ENCODE assay signal across 1 cellular context in the genomic region with DNA sequence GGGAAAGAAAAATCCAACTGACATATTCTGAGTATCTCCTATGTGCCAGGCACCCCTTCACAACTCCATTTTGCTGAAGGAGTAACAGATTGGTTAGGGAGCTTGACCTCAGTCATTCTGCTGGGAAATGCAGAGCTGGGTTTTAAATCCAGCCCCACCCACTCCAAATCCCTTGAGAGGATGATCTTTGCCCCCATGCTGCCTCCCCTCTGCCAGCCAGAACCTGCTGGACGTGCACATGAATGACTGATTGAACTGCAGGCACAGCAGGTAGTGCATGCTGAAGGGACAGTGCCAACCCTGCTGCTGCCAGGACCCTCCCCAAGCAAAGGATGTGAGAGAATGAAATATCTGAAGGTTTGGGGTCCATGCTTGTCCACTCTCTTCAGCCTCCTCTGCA.
TF ChIP-seq lines count a peak whose summit lies in the region.

No MANE protein-coding gene starts in this region.

TF ChIP-seq in H1, 55 proteins besides CTCF, POLR2A, EP300 and RAD21:
- no peak for TF ChIP-seq JUND (IDR thresholded peaks at IDR 0.05; ENCODE audit: low read length)
- TF ChIP-seq SUZ12 (IDR thresholded peaks at IDR 0.05; ENCODE audit: low read length) = no peak
- TF ChIP-seq YY1 (IDR thresholded peaks at IDR 0.05; ENCODE audit: low read depth, low read length) = no peak
- TF ChIP-seq FOSL1 (IDR thresholded peaks at IDR 0.05; ENCODE audit: insufficient read depth, low read depth, low read length) = no peak
- TF ChIP-seq, protein P1, sequence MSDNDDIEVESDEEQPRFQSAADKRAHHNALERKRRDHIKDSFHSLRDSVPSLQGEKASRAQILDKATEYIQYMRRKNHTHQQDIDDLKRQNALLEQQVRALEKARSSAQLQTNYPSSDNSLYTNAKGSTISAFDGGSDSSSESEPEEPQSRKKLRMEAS (IDR thresholded peaks at IDR 0.05) = no peak
- no peak for TF ChIP-seq SIX5 (IDR thresholded peaks at IDR 0.05; ENCODE audit: low read depth, low read length)
- TF ChIP-seq ZNF274 (IDR thresholded peaks at IDR 0.05; ENCODE audit: borderline replicate concordance, extremely low read depth, low read length) = no peak
- no peak for TF ChIP-seq GABPA (IDR thresholded peaks at IDR 0.05; ENCODE audit: borderline replicate concordance, insufficient read depth, low read length)
- TF ChIP-seq KDM4A (IDR thresholded peaks at IDR 0.05; ENCODE audit: low read depth, low read length, severe bottlenecking) = no peak
- TF ChIP-seq NRF1 (IDR thresholded peaks at IDR 0.05; ENCODE audit: low read depth, low read length) = no peak
- TF ChIP-seq EZH2 (IDR thresholded peaks at IDR 0.05; ENCODE audit: low read depth, low read length, severe bottlenecking) = no peak
- no peak for TF ChIP-seq CBX8 (IDR thresholded peaks at IDR 0.05; ENCODE audit: borderline replicate concordance, low read depth, low read length)
- no peak for TF ChIP-seq GTF2F1 (IDR thresholded peaks at IDR 0.05; ENCODE audit: borderline replicate concordance, low read depth, low read length)
